ENCODE assay signal across 12 cellular contexts in genomic region chr19:6059996-6060599, GRCh38. TPM values are rescaled to one million over a fixed set of nuclear protein-coding genes. Genes with fewer than 3 reads are reported as not detected.
DNase-seq lines count a peak whose midpoint lies in the region; ATAC-seq, FAIRE-seq and TF ChIP-seq lines count a peak whose summit lies in the region.
"Had no signal": no experiment of that assay in that cellular context is flagged by ENCODE, and none has a peak within 500 bp of the region (broad histone marks: within the 10 kb centered on the region; RNA-seq: fewer than 3 reads in every experiment).

No MANE protein-coding gene starts in this region.

- no peaks in the 10 kb centered on the region for H3K27me3 Mint-ChIP-seq in Caco-2 (ENCODE audit: insufficient read depth, unreplicated experiment)

- H3K4me1 Mint-ChIP-seq in Caco-2 (ENCODE audit: low read depth, unreplicated experiment) = peaks cover 39% of the 10 kb centered on the region

- intact Hi-C loops in Caco-2 (cut with micrococcal nuclease; ENCODE audit: unreplicated experiment) = loop anchor here (5.0 kb wide), 1 partner anchor 52 kb away; the partner anchor contains the start of gene RFX2

- ATAC-seq in RWPE2 (ENCODE audit: low read depth) (no peak), GM21390 (IDR thresholded peaks at IDR 0.05; ENCODE audit: unreplicated experiment) (no peak)

- H3K27me3 ChIP-seq in Caco-2 (replicated peaks; ENCODE audit: control insufficient read depth, insufficient read depth, low read length) (no peaks in the 10 kb centered on the region), RWPE2 (ENCODE audit: insufficient read depth, poor library complexity, severe bottlenecking) (no peaks in the 10 kb centered on the region), rectal smooth muscle tissue (ENCODE audit: control insufficient read depth, insufficient read depth, low read length) (no peaks in the 10 kb centered on the region)
- H3K27me3 ChIP-seq: SJCRH30 had no signal

- no peak overlapping the region for H3K4me3 Mint-ChIP-seq in Caco-2 (ENCODE audit: unreplicated experiment)

- peak overlapping the region; percentile 8 for H3K27ac Mint-ChIP-seq in Caco-2 (ENCODE audit: unreplicated experiment)

- H3K4me3 ChIP-seq in Caco-2 (ENCODE audit: low read depth, low read length) (no peak overlapping the region), RWPE2 (ENCODE audit: severe bottlenecking) (no peak overlapping the region), rectal smooth muscle tissue (ENCODE audit: low read length) (no peak overlapping the region)
- H3K4me3 ChIP-seq: SJCRH30 had no signal

- TF ChIP-seq CTCF in Caco-2 (IDR thresholded peaks at IDR 0.05; ENCODE audit: insufficient read depth in 1 of 2, low read depth in 1 of 2, low read length in 1 of 2, severe bottlenecking in 1 of 2, unreplicated experiment in 1 of 2) (no peak), RWPE2 (IDR thresholded peaks at IDR 0.05; ENCODE audit: poor library complexity, severe bottlenecking) (no peak)

- no peaks in the 10 kb centered on the region for H3K36me3 Mint-ChIP-seq in Caco-2 (ENCODE audit: insufficient read depth, unreplicated experiment)

- CTCF ChIA-PET in Caco-2 (lab: Charles Lee) = no interaction called here

- H3K9me3 Mint-ChIP-seq in Caco-2 (ENCODE audit: unreplicated experiment) = no peaks in the 10 kb centered on the region

- H3K36me3 ChIP-seq in Caco-2 (ENCODE audit: control insufficient read depth, insufficient read depth, low read length) = no peaks in the 10 kb centered on the region
- peaks cover 10% of the 10 kb centered on the region; the same call in 1 of the 2 replicates for H3K36me3 ChIP-seq in RWPE2 (ENCODE audit: low read depth)
- no peaks in the 10 kb centered on the region for H3K36me3 ChIP-seq in rectal smooth muscle tissue (ENCODE audit: control insufficient read depth, insufficient read depth, low read length)
- H3K36me3 ChIP-seq: SJCRH30 had no signal

- H3K4me1 ChIP-seq in Caco-2 (peaks cover 43% of the 10 kb centered on the region), RWPE2 (ENCODE audit: insufficient read depth, poor library complexity, severe bottlenecking) (peaks cover 63% of the 10 kb centered on the region), rectal smooth muscle tissue (ENCODE audit: control insufficient read depth, insufficient read depth, low read length) (peaks cover 91% of the 10 kb centered on the region)

- BruUV-seq in Caco-2 (replicated peaks; lab: Mats Ljungman, UMichigan) = no TSS peak

- DNase-seq in Caco-2 = no peak
- no peak for DNase-seq in RWPE2 (ENCODE audit: low spot score)
- peak; percentile 19 for DNase-seq in ecto neural progenitor cell (ENCODE audit: low spot score)
- no peak for DNase-seq in NCI-H146 treated with DMSO at 0.1 percent for 48 hours (lab: John Stamatoyannopoulos, UW; ENCODE audit: unreplicated experiment)
- DNase-seq in GM19239 (ENCODE audit: insufficient read length, low spot score) = no peak
- no peak for DNase-seq in kidney tubule cell (ENCODE audit: low spot score)
- DNase-seq: DMS53, NCI-H524, SJCRH30 had no signal

- H3K9me3 ChIP-seq in Caco-2 (no peaks in the 10 kb centered on the region; the same call in 1 of the 2 replicates), RWPE2 (ENCODE audit: severe bottlenecking) (no peaks in the 10 kb centered on the region)
- H3K9me3 ChIP-seq: SJCRH30 had no signal

- POLR2A ChIA-PET in Caco-2 (lab: Charles Lee) = no interaction called here

- FAIRE-seq in GM19239 (lab: Jason Lieb, UNC) = no peak
- FAIRE-seq: GM18507 had no signal

- no peak overlapping the region for H3K9ac ChIP-seq in rectal smooth muscle tissue (ENCODE audit: low read length)

- H3K27ac ChIP-seq in RWPE2 (ENCODE audit: poor library complexity, severe bottlenecking) (peak overlapping the region; percentile 98), rectal smooth muscle tissue (ENCODE audit: low read depth, low read length) (peak overlapping the region; percentile 97)
- H3K27ac ChIP-seq: SJCRH30 had no signal

RNA-seq across cellular contexts. Expression of gene RFX2, which starts 50.2 kb away (rescaled TPM):
- 9.3 and 10.2 TPM in 2 replicates for total RNA-seq in Caco-2 (2022)
